ENCODE assay signal across 9 cellular contexts in genomic region chrX:47196098-47196497, GRCh38. TPM values are rescaled to one million over a fixed set of nuclear protein-coding genes. Genes with fewer than 3 reads are reported as not detected.
A peak's percentile ranks its signal among the peaks of the same experiment; 100 is the strongest.
DNase-seq lines count a peak whose midpoint lies in the region; ATAC-seq and TF ChIP-seq lines count a peak whose summit lies in the region.
"Had no signal": no experiment of that assay in that cellular context is flagged by ENCODE, and none has a peak within 500 bp of the region (broad histone marks: within the 10 kb centered on the region; RNA-seq: fewer than 3 reads in every experiment).

No MANE protein-coding gene starts in this region.

- peak; percentile 9 for TF ChIP-seq POLR2A in GM19099 (IDR thresholded peaks at IDR 0.05; ENCODE audit: extremely low read depth, insufficient read length, low read depth)

- no peaks in the 10 kb centered on the region for H3K27me3 ChIP-seq in psoas muscle (ENCODE audit: insufficient read depth in 3 of 3, low read length in 2 of 3)
- H3K27me3 ChIP-seq: SJSA1 had no signal

- peak overlapping the region; percentile 65 for H3K9ac ChIP-seq in SK-N-MC (ENCODE audit: insufficient read length)

- intact Hi-C loops in psoas muscle (cut with DNase I) = loop anchor here in 1 of 2 donors (5.0 kb wide), 1 partner anchor 186 kb away; no protein-coding TSS in a partner anchor

- H3K9me3 ChIP-seq in SK-N-MC (ENCODE audit: low read depth, low read length) = no peaks in the 10 kb centered on the region
- H3K9me3 ChIP-seq in psoas muscle = no peaks in the 10 kb centered on the region
- H3K9me3 ChIP-seq: SJSA1 had no signal

- 37 to 64% (median 54%) methylated on average over 3 of the region's 3 CpGs for WGBS in psoas muscle, 3 donors

- DNase-seq in SK-N-MC (ENCODE audit: low read depth, low spot score) = no peak
- no peak for DNase-seq in epithelial cell of proximal tubule (ENCODE audit: low read depth)
- no peak for DNase-seq in psoas muscle
- DNase-seq in NOMO-1 treated with DMSO at 0.1 percent for 48 hours (lab: John Stamatoyannopoulos, UW; ENCODE audit: unreplicated experiment) = no peak
- DNase-seq: NCI-H1048 had no signal

- H3K27ac ChIP-seq in SK-N-MC (no peak overlapping the region), psoas muscle (peak overlapping the region; percentile 57)
- H3K27ac ChIP-seq: SJSA1 had no signal

- H3K4me3 ChIP-seq in SK-N-MC (peak overlapping the region; percentile 92), epithelial cell of proximal tubule (ENCODE audit: low read depth, low read length) (peak overlapping the region; percentile 28), psoas muscle (peak overlapping the region; percentile 83)
- H3K4me3 ChIP-seq: SJSA1 had no signal

- ATAC-seq in psoas muscle = no peak
- ATAC-seq in GM19351 (IDR thresholded peaks at IDR 0.05; ENCODE audit: unreplicated experiment) = no peak
- ATAC-seq in HG02642 (IDR thresholded peaks at IDR 0.05; ENCODE audit: poor library complexity, unreplicated experiment) = no peak

- peaks cover 60% of the 10 kb centered on the region for H3K36me3 ChIP-seq in SK-N-MC (ENCODE audit: insufficient read depth, low read length)
- peaks cover 0 to 41% of the 10 kb centered on the region in 2 donors for H3K36me3 ChIP-seq in psoas muscle (ENCODE audit: insufficient read depth in 1 of 2, low read depth in 1 of 2)

- no peak for TF ChIP-seq CTCF in epithelial cell of proximal tubule (conservative IDR thresholded peaks at IDR 0.05; ENCODE audit: low read depth, low read length)
- TF ChIP-seq CTCF in psoas muscle (IDR thresholded peaks at IDR 0.05) = no peak

- H3K4me1 ChIP-seq in psoas muscle = peaks cover 43% of the 10 kb centered on the region

RNA-seq across cellular contexts. Expression of gene UBA1, which starts 2.5 kb away (rescaled TPM):
- total RNA-seq in epithelial cell of proximal tubule = 161 and 183 TPM in 2 replicates
- total RNA-seq in psoas muscle = 100 to 1,000 TPM; 145 to 230 (median 187) TPM
- polyA plus RNA-seq in psoas muscle = 100 to 1,000 TPM in 2 of 3 donors, 10 to 100 TPM in 1; 96.2 to 120 (median 115) TPM

RNA-seq across cellular contexts. Expression of gene CDK16, which starts 22.4 kb away (rescaled TPM):
- total RNA-seq in epithelial cell of proximal tubule (83.4 and 95.4 TPM in 2 replicates), psoas muscle (100 to 1,000 TPM; 150 to 192 (median 160) TPM)
- polyA plus RNA-seq in psoas muscle = 100 to 1,000 TPM; 104 to 124 (median 118) TPM

RNA-seq across cellular contexts. Expression of gene USP11, which starts 36.7 kb away (rescaled TPM):
- total RNA-seq in epithelial cell of proximal tubule (24.7 and 30.2 TPM in 2 replicates), psoas muscle (10 to 100 TPM; 30.7 to 50.7 (median 35.6) TPM)
- polyA plus RNA-seq in psoas muscle = 10 to 100 TPM; 16.1 to 21.4 (median 21.1) TPM

RNA-seq across cellular contexts. Expression of gene RBM10, which starts 51.1 kb away (rescaled TPM):
- total RNA-seq in epithelial cell of proximal tubule (41.2 and 57.0 TPM in 2 replicates), psoas muscle (10 to 100 TPM; 21.5 to 25.6 (median 23.6) TPM)
- 10 to 100 TPM; 18.2 to 33.8 (median 25.0) TPM for polyA plus RNA-seq in psoas muscle

RNA-seq across cellular contexts. Expression of gene NDUFB11, which starts 51.6 kb away (rescaled TPM):
- total RNA-seq in epithelial cell of proximal tubule (83.4 and 90.5 TPM in 2 replicates), psoas muscle (100 to 1,000 TPM; 142 to 194 (median 169) TPM)
- polyA plus RNA-seq in psoas muscle = 100 to 1,000 TPM; 145 to 207 (median 201) TPM

Comparison
In these comparisons a context has a peak if more than half of its experiments do, and no peak if none do; other contexts are left out.
1. H3K4me3 ChIP-seq: peak in every context shown above with its lines; median percentile 92 in SK-N-MC; 83 in psoas muscle; 28 in epithelial cell of proximal tubule.